Comparison of ENCODE assay signal across 1 cellular context in the genomic region with DNA sequence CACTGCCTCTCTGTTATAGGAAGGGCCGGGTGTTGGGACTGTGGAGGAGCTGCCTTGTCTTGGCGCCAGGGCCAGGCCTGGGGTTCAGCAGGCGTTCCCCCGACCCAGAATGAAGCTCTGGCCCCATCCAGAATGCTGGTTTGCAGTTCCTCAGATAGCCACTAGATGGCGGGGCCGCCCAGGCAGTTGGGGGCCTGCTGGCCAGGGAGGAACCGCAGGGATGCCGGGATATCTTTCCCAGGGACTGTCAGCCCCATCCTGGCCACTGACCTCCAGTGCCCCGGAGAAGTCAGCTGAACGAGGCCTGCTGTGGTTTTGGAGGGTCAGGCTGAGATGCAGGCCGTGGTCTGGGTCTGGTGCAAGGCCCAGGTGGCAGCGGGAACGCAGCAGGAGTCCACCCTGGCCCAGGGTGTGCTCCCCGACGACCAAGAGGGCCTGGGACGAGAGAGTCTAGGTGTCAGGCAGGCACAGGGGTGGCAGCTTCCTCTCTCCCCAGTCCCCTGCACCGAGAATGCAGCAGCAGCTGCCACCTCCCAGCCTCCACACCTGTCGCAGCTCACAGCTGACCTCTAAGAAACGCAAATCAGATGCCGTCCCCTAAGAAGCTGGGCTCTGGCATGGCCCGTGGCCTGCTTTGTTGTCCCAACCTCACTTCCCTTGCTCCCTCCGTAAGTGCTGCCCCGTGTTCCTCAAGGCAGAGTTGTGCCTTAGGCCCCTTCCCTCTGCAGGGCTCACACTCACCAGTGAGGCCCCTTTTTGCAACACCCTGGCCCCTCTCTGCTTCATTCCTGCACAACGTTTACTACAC.
TF ChIP-seq lines count a peak whose summit lies in the region.

No MANE protein-coding gene starts in this region.

TF ChIP-seq in HEK293, 187 proteins besides CTCF, POLR2A, EP300 and RAD21 (continued from another document):
- TF ChIP-seq ZNF571 (tag by site-specific recombination; IDR thresholded peaks at IDR 0.05): no peak
- peak; percentile 85 for TF ChIP-seq ZNF76 (tag by site-specific recombination; IDR thresholded peaks at IDR 0.05; ENCODE audit: borderline replicate concordance, low read depth)
- TF ChIP-seq, protein P1, sequence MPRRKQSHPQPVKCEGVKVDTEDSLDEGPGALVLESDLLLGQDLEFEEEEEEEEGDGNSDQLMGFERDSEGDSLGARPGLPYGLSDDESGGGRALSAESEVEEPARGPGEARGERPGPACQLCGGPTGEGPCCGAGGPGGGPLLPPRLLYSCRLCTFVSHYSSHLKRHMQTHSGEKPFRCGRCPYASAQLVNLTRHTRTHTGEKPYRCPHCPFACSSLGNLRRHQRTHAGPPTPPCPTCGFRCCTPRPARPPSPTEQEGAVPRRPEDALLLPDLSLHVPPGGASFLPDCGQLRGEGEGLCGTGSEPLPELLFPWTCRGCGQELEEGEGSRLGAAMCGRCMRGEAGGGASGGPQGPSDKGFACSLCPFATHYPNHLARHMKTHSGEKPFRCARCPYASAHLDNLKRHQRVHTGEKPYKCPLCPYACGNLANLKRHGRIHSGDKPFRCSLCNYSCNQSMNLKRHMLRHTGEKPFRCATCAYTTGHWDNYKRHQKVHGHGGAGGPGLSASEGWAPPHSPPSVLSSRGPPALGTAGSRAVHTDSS (tag by site-specific recombination; IDR thresholded peaks at IDR 0.05): no peak
- no peak for TF ChIP-seq GFI1B (tag by site-specific recombination; IDR thresholded peaks at IDR 0.05)
- TF ChIP-seq ZNF433 (tag by site-specific recombination; IDR thresholded peaks at IDR 0.05; ENCODE audit: low read depth): no peak
- TF ChIP-seq ZNF292 (tag by site-specific recombination; IDR thresholded peaks at IDR 0.05; ENCODE audit: borderline replicate concordance, low read depth): no peak
- no peak for TF ChIP-seq ZNF157 (tag by site-specific recombination; IDR thresholded peaks at IDR 0.05)
